ENCODE assay signal across 26 cellular contexts in the genomic region with DNA sequence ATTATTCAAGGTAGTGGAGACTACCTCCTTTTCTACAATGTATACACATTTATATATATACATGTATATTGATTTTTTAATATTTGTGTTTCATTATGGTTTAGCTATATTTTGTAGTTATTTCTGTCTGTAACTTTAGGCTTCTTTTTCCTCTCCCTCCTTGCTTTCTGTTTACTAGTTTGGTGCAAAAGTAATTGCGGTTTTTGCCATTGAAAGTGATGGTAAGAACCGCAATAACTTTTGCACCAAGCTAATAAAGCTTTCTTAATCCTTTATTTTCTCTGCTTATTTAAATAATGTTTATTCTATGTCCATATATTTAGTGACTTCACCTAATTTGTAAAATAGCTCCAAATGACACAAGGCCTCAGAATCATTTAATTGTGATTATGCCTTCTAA.
"Had no signal": no experiment of that assay in that cellular context is flagged by ENCODE, and none has a peak within 500 bp of the region (broad histone marks: within the 10 kb centered on the region; RNA-seq: fewer than 3 reads in every experiment).

No MANE protein-coding gene starts in this region.

- H3K9me3 Mint-ChIP-seq: dendritic cell treated with granulocyte-macrophage colony-stimulating factor and Interleukin-4, amounts not matched to agents 40 ng/mL and 50 ng/mL, for 4 days; endodermal cell; mesothelial cell of epicardium had no signal

- H3K27me3 Mint-ChIP-seq: dendritic cell treated with granulocyte-macrophage colony-stimulating factor and Interleukin-4, amounts not matched to agents 40 ng/mL and 50 ng/mL, for 4 days; effector memory CD8-positive, alpha-beta T cell; naive B cell had no signal

- H3K9me3 ChIP-seq: esophagus squamous epithelium, gastrocnemius medialis, heart right ventricle, left lung, lower lobe of right lung, mucosa of descending colon had no signal

- H3K27ac Mint-ChIP-seq: dendritic cell treated with granulocyte-macrophage colony-stimulating factor and Interleukin-4, amounts not matched to agents 40 ng/mL and 50 ng/mL, for 4 days; effector memory CD8-positive, alpha-beta T cell; endodermal cell; mesothelial cell of epicardium; naive B cell had no signal

- H3K27ac ChIP-seq: epithelial cell of prostate, esophagus squamous epithelium, gastrocnemius medialis, heart right ventricle, left lung, lower lobe of right lung had no signal

- H3K4me1 ChIP-seq: esophagus squamous epithelium, gastrocnemius medialis, heart right ventricle, left lung, lower lobe of right lung had no signal

- ATAC-seq: effector memory CD8-positive, alpha-beta T cell; esophagus mucosa; gastrocnemius medialis; heart right ventricle; left cardiac atrium; left lung; left ventricle myocardium superior; lower lobe of right lung; mucosa of descending colon had no signal

- H3K36me3 Mint-ChIP-seq: mesothelial cell of epicardium, naive B cell had no signal

- DNase-seq: cortex of kidney; effector CD8-positive, alpha-beta T cell; effector memory CD8-positive, alpha-beta T cell; endodermal cell; erythroblast; esophagus squamous epithelium; foreskin fibroblast; foreskin melanocyte; gastrocnemius medialis; glutamatergic neuron; head of caudate nucleus; heart right ventricle; hippocampal formation; left cardiac atrium; left lung; left ventricle myocardium superior; lower lobe of right lung; mesenchymal stem cell; mucosa of descending colon; naive B cell had no signal

- H3K4me3 Mint-ChIP-seq: dendritic cell treated with granulocyte-macrophage colony-stimulating factor and Interleukin-4, amounts not matched to agents 40 ng/mL and 50 ng/mL, for 4 days; effector memory CD8-positive, alpha-beta T cell; endodermal cell; mesothelial cell of epicardium; naive B cell had no signal

- H3K4me1 Mint-ChIP-seq: naive B cell had no signal

- H3K36me3 ChIP-seq: esophagus squamous epithelium, gastrocnemius medialis, heart right ventricle, left lung, lower lobe of right lung had no signal

- FAIRE-seq: islet of Langerhans, keratinocyte had no signal

- H3K27me3 ChIP-seq: esophagus squamous epithelium, gastrocnemius medialis, heart right ventricle, left lung had no signal

- H3K4me3 ChIP-seq: esophagus squamous epithelium, gastrocnemius medialis, heart right ventricle, left lung, lower lobe of right lung, mucosa of descending colon had no signal
